Comparison of ENCODE assay signal across 17 cellular contexts in genomic region chr1:246795094-246795671, GRCh38.
DNase-seq lines count a peak whose midpoint lies in the region; ATAC-seq lines count a peak whose summit lies in the region.
"Had no signal": no experiment of that assay in that cellular context is flagged by ENCODE, and none has a peak within 500 bp of the region (broad histone marks: within the 10 kb centered on the region; RNA-seq: fewer than 3 reads in every experiment).

No MANE protein-coding gene starts in this region.

- peak; percentile 86 for DNase-seq in H7
- peak; percentile 11 for DNase-seq in cerebellar cortex (ENCODE audit: low spot score)
- peak; percentile 49 for DNase-seq in left kidney (ENCODE audit: low read depth, low spot score)
- DNase-seq in CD4-positive, alpha-beta memory T cell = no peak
- no peak for DNase-seq in germinal center (ENCODE audit: low spot score)
- DNase-seq in SW 1271 (lab: John Stamatoyannopoulos, UW) = no peak
- DNase-seq: activated CD4-positive, alpha-beta T cell treated with anti-CD3 and anti-CD28 coated beads, Interleukin-2, amount 10 ng/mL, durations not matched to agents 24 days and 14 days; activated T-cell treated with anti-CD3 and anti-CD28 coated beads, Interleukin-2, amount 50 U/mL, for 48 hours; amygdala; Karpas-422; Peyer's patch; stimulated activated CD4-positive, alpha-beta T cell treated with anti-CD3 and anti-CD28 coated beads, Interleukin-2, amount 100 ng/mL, for 48 hours; T-helper 2 cell had no signal

- H3K4me1 Mint-ChIP-seq in CD4-positive, alpha-beta memory T cell = no peaks in the 10 kb centered on the region
- H3K4me1 Mint-ChIP-seq: activated CD4-positive, alpha-beta T cell treated with anti-CD3 and anti-CD28 coated beads, Interleukin-2, amount 10 ng/mL, durations not matched to agents 24 days and 14 days; stimulated activated effector memory CD8-positive, alpha-beta T cell treated with anti-CD3 and anti-CD28 coated beads, Interleukin-12 subunit alpha, Interleukin-12 subunit beta, amount 100 ng/mL, for 72 hours had no signal

- H3K27me3 ChIP-seq in BLaER1 (no peaks in the 10 kb centered on the region), H7 (ENCODE audit: control insufficient read depth, insufficient read depth, low read length) (no peaks in the 10 kb centered on the region)
- no peaks in the 10 kb centered on the region for H3K27me3 ChIP-seq in CD4-positive, alpha-beta memory T cell (ENCODE audit: insufficient read depth, low read length)
- H3K27me3 ChIP-seq: Peyer's patch had no signal

- H3K27ac ChIP-seq in BLaER1 = 0 out of 2 replicates have a peak overlapping the region, but pooled peaks have one; percentile 31
- H3K27ac ChIP-seq in CD4-positive, alpha-beta memory T cell (ENCODE audit: low read depth, low read length) = no peak overlapping the region
- H3K27ac ChIP-seq: coronary artery, Peyer's patch had no signal

- intact Hi-C loops in CD4-positive, alpha-beta memory T cell (cut with micrococcal nuclease) = no loop called here

- ATAC-seq in HG02763 (IDR thresholded peaks at IDR 0.05; ENCODE audit: unreplicated experiment) = no peak
- ATAC-seq: stimulated activated effector memory CD8-positive, alpha-beta T cell treated with anti-CD3 and anti-CD28 coated beads, Interleukin-12 subunit alpha, Interleukin-12 subunit beta, amount 100 ng/mL, for 72 hours had no signal

- CTCF ChIA-PET in CD4-positive, alpha-beta memory T cell (lab: Charles Lee; ENCODE audit: partially characterized antibody) = no interaction called here

- H3K4me1 ChIP-seq in BLaER1 = peaks cover 70% of the 10 kb centered on the region
- H3K4me1 ChIP-seq in CD4-positive, alpha-beta memory T cell (ENCODE audit: insufficient read depth, low read length) = no peaks in the 10 kb centered on the region

- H3K4me3 ChIP-seq in BLaER1 (no peak overlapping the region), H7 (ENCODE audit: insufficient read depth, low read depth, low read length) (no peak overlapping the region)
- H3K4me3 ChIP-seq in CD4-positive, alpha-beta memory T cell (ENCODE audit: low read length in 2 of 2) = no peak overlapping the region
- H3K4me3 ChIP-seq: coronary artery, Peyer's patch had no signal

- no peaks in the 10 kb centered on the region for H4K20me1 ChIP-seq in BLaER1

- H3K36me3 ChIP-seq in BLaER1 (peaks cover 21% of the 10 kb centered on the region; the same call in 1 of the 2 replicates), H7 (replicated peaks; ENCODE audit: control insufficient read depth, insufficient read depth, low read length) (no peaks in the 10 kb centered on the region)
- H3K36me3 ChIP-seq in CD4-positive, alpha-beta memory T cell (ENCODE audit: insufficient read depth, low read length) = no peaks in the 10 kb centered on the region
- H3K36me3 ChIP-seq: Peyer's patch had no signal

- no peak overlapping the region for H3K4me2 ChIP-seq in BLaER1

- POLR2A ChIA-PET in CD4-positive, alpha-beta memory T cell (lab: Charles Lee; ENCODE audit: partially characterized antibody) = no interaction called here

- H3K36me3 Mint-ChIP-seq in CD4-positive, alpha-beta memory T cell = no peaks in the 10 kb centered on the region
- H3K36me3 Mint-ChIP-seq: stimulated activated effector memory CD8-positive, alpha-beta T cell treated with anti-CD3 and anti-CD28 coated beads, Interleukin-12 subunit alpha, Interleukin-12 subunit beta, amount 100 ng/mL, for 72 hours had no signal

- H3K9me3 ChIP-seq in BLaER1 = peaks cover 13% of the 10 kb centered on the region
- H3K9me3 ChIP-seq in CD4-positive, alpha-beta memory T cell (ENCODE audit: control insufficient read depth in 1 of 2, low read length in 2 of 2) = no peaks in the 10 kb centered on the region
- H3K9me3 ChIP-seq: Peyer's patch had no signal

- peaks cover 1 to 5% of the 10 kb centered on the region in 2 donors for H3K27me3 Mint-ChIP-seq in CD4-positive, alpha-beta memory T cell
- H3K27me3 Mint-ChIP-seq: activated CD4-positive, alpha-beta T cell treated with anti-CD3 and anti-CD28 coated beads, Interleukin-2, amount 10 ng/mL, durations not matched to agents 24 days and 14 days had no signal

- no peak overlapping the region for H3K9ac ChIP-seq in BLaER1

- no peak overlapping the region for H3K4me3 Mint-ChIP-seq in CD4-positive, alpha-beta memory T cell
- H3K4me3 Mint-ChIP-seq: activated CD4-positive, alpha-beta T cell treated with anti-CD3 and anti-CD28 coated beads, Interleukin-2, amount 10 ng/mL, durations not matched to agents 24 days and 14 days; stimulated activated effector memory CD8-positive, alpha-beta T cell treated with anti-CD3 and anti-CD28 coated beads, Interleukin-12 subunit alpha, Interleukin-12 subunit beta, amount 100 ng/mL, for 72 hours had no signal

- H3K27ac Mint-ChIP-seq in CD4-positive, alpha-beta memory T cell = peak overlapping the region in 1 of 7 donors; percentile 45
- H3K27ac Mint-ChIP-seq: activated CD4-positive, alpha-beta T cell treated with anti-CD3 and anti-CD28 coated beads, Interleukin-2, amount 10 ng/mL, durations not matched to agents 24 days and 14 days; stimulated activated effector memory CD8-positive, alpha-beta T cell treated with anti-CD3 and anti-CD28 coated beads, Interleukin-12 subunit alpha, Interleukin-12 subunit beta, amount 100 ng/mL, for 72 hours had no signal

- no peaks in the 10 kb centered on the region for H3K9me3 Mint-ChIP-seq in CD4-positive, alpha-beta memory T cell
- H3K9me3 Mint-ChIP-seq: activated CD4-positive, alpha-beta T cell treated with anti-CD3 and anti-CD28 coated beads, Interleukin-2, amount 10 ng/mL, durations not matched to agents 24 days and 14 days; stimulated activated effector memory CD8-positive, alpha-beta T cell treated with anti-CD3 and anti-CD28 coated beads, Interleukin-12 subunit alpha, Interleukin-12 subunit beta, amount 100 ng/mL, for 72 hours had no signal

Comparison
In these comparisons a context has a peak if more than half of its experiments do, and no peak if none do; other contexts are left out.
1. DNase-seq: peak in H7 (single experiment), cerebellar cortex (single experiment) and left kidney (single experiment); none in CD4-positive, alpha-beta memory T cell (0 of 5), germinal center (single experiment) and SW 1271 (0 of 2).